ENCODE assay signal across 9 cellular contexts in the genomic region with DNA sequence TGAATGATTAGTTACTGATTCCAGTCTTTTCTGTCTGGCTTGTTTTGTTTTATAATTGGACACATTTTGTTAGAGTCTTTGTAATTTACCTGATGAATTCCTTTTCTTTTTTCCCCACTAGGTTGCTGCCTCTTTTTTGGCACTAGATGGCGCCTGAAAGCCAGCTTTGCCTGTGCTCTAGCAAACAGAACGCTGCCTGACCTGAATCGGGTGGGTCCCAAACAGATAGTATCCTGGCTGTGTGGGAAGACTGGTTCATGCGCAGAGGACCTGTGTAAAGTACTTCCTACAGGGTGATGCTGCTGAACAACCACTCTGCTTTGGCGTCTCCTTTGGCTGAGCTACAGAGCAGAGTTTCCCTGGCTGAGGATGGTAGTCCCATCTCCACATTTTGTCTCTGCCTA.
A peak's percentile ranks its signal among the peaks of the same experiment; 100 is the strongest.
DNase-seq lines count a peak whose midpoint lies in the region; ATAC-seq lines count a peak whose summit lies in the region.
"Had no signal": no experiment of that assay in that cellular context is flagged by ENCODE, and none has a peak within 500 bp of the region (broad histone marks: within the 10 kb centered on the region; RNA-seq: fewer than 3 reads in every experiment).

No MANE protein-coding gene starts in this region.

- H3K4me1 Mint-ChIP-seq in activated T-helper 2 cell treated with anti-CD3 and anti-CD28 coated beads, Interferon-gamma antibody, Interleukin-2, Interleukin-4, amounts not matched to agents 10 μg/mL and 5 μg/mL and 100 μg/mL, durations not matched to agents 14 hours and 24 hours and 36 hours (ENCODE audit: low read depth): peaks cover 3% of the 10 kb centered on the region

- no peaks in the 10 kb centered on the region for H3K27me3 Mint-ChIP-seq in activated T-helper 2 cell treated with anti-CD3 and anti-CD28 coated beads, Interferon-gamma antibody, Interleukin-2, Interleukin-4, amounts not matched to agents 10 μg/mL and 5 μg/mL and 100 μg/mL, durations not matched to agents 14 hours and 24 hours and 36 hours (ENCODE audit: low read depth)
- H3K27me3 Mint-ChIP-seq: natural killer cell treated with Interleukin-12 subunit alpha and Interleukin-12 subunit beta and Interleukin-15 and Interleukin-18, amount 100 ng/mL, for 72 hours had no signal

- peaks cover 14% of the 10 kb centered on the region for H3K36me3 Mint-ChIP-seq in activated T-helper 2 cell treated with anti-CD3 and anti-CD28 coated beads, Interferon-gamma antibody, Interleukin-2, Interleukin-4, amounts not matched to agents 10 μg/mL and 5 μg/mL and 100 μg/mL, durations not matched to agents 14 hours and 24 hours and 36 hours (ENCODE audit: low read depth)

- no peak overlapping the region for H3K27ac Mint-ChIP-seq in activated T-helper 2 cell treated with anti-CD3 and anti-CD28 coated beads, Interferon-gamma antibody, Interleukin-2, Interleukin-4, amounts not matched to agents 10 μg/mL and 5 μg/mL and 100 μg/mL, durations not matched to agents 14 hours and 24 hours and 36 hours
- H3K27ac Mint-ChIP-seq: natural killer cell treated with Interleukin-12 subunit alpha and Interleukin-12 subunit beta and Interleukin-15 and Interleukin-18, amount 100 ng/mL, for 72 hours had no signal

- peaks cover 42% of the 10 kb centered on the region for H3K9me3 Mint-ChIP-seq in activated T-helper 2 cell treated with anti-CD3 and anti-CD28 coated beads, Interferon-gamma antibody, Interleukin-2, Interleukin-4, amounts not matched to agents 10 μg/mL and 5 μg/mL and 100 μg/mL, durations not matched to agents 14 hours and 24 hours and 36 hours

- intact Hi-C loops in activated T-helper 2 cell treated with anti-CD3 and anti-CD28 coated beads, Interferon-gamma antibody, Interleukin-2, Interleukin-4, amounts not matched to agents 10 μg/mL and 5 μg/mL and 100 μg/mL, durations not matched to agents 14 hours and 24 hours and 36 hours (cut with micrococcal nuclease): loop anchor here (1.0 to 5.0 kb wide), 3 partner anchors 154 to 384 kb away; no protein-coding TSS in a partner anchor
- intact Hi-C loops in sciatic nerve (cut with DNase I): no loop called here

- DNase-seq in COR-L47 (lab: John Stamatoyannopoulos, UW) (peak; percentile 50), NCI-H2171 treated with DMSO at 0.1 percent for 48 hours (lab: John Stamatoyannopoulos, UW) (peak; percentile 81), left kidney (ENCODE audit: low read depth, low spot score) (peak; percentile 26), sciatic nerve (ENCODE audit: low spot score) (no peak)
- peak; percentile 12 for DNase-seq in activated T-helper 2 cell treated with anti-CD3 and anti-CD28 coated beads, Interferon-gamma antibody, Interleukin-2, Interleukin-4, amounts not matched to agents 10 μg/mL and 5 μg/mL and 100 μg/mL, durations not matched to agents 14 hours and 24 hours and 36 hours (ENCODE audit: low spot score)

- H3K4me3 Mint-ChIP-seq in activated T-helper 2 cell treated with anti-CD3 and anti-CD28 coated beads, Interferon-gamma antibody, Interleukin-2, Interleukin-4, amounts not matched to agents 10 μg/mL and 5 μg/mL and 100 μg/mL, durations not matched to agents 14 hours and 24 hours and 36 hours (ENCODE audit: low read depth): no peak overlapping the region
- H3K4me3 Mint-ChIP-seq: natural killer cell treated with Interleukin-12 subunit alpha and Interleukin-12 subunit beta and Interleukin-15 and Interleukin-18, amount 100 ng/mL, for 72 hours had no signal

- ATAC-seq in GM19351 (IDR thresholded peaks at IDR 0.05; ENCODE audit: unreplicated experiment): peak; percentile 72
- ATAC-seq in GM18858 (IDR thresholded peaks at IDR 0.05; ENCODE audit: unreplicated experiment): no peak
- ATAC-seq in HG03097 (IDR thresholded peaks at IDR 0.05; ENCODE audit: low FRiP score, unreplicated experiment): no peak
- no peak for ATAC-seq in sciatic nerve
